27 cellular contexts compared by ENCODE assay signal in genomic region chr2:221228214-221228769, GRCh38.
"Had no signal": no experiment of that assay in that cellular context is flagged by ENCODE, and none has a peak within 500 bp of the region (broad histone marks: within the 10 kb centered on the region; RNA-seq: fewer than 3 reads in every experiment).

No MANE protein-coding gene starts in this region.

- H3K36me3 ChIP-seq: adrenal gland, brain microvascular endothelial cell, right lobe of liver, upper lobe of left lung had no signal

- H3K27me3 Mint-ChIP-seq: activated naive CD8-positive, alpha-beta T cell treated with anti-CD3 and anti-CD28 coated beads for 36 hours had no signal

- ATAC-seq: natural killer cell; right lobe of liver; stimulated activated naive CD8-positive, alpha-beta T cell treated with anti-CD3 and anti-CD28 coated beads, Interleukin-15, Interleukin-2, amounts not matched to agents 100 U/mL and 50 U/mL, for 24 hours had no signal

- H3K4me3 ChIP-seq: adrenal gland, lung, right lobe of liver, upper lobe of left lung had no signal

- H3K27ac ChIP-seq: brain microvascular endothelial cell, epithelial cell of prostate, right lobe of liver, upper lobe of left lung, VCaP had no signal

- H3K4me1 Mint-ChIP-seq: activated naive CD8-positive, alpha-beta T cell treated with anti-CD3 and anti-CD28 coated beads for 36 hours; immature natural killer cell; natural killer cell had no signal

- H3K36me3 Mint-ChIP-seq: activated naive CD8-positive, alpha-beta T cell treated with anti-CD3 and anti-CD28 coated beads for 36 hours; immature natural killer cell; natural killer cell had no signal

- H3K27me3 ChIP-seq: adrenal gland, brain microvascular endothelial cell, right lobe of liver, upper lobe of left lung had no signal

- H3K27ac Mint-ChIP-seq: activated naive CD8-positive, alpha-beta T cell treated with anti-CD3 and anti-CD28 coated beads for 36 hours; immature natural killer cell; natural killer cell; T-helper 1 cell treated with Interleukin-12 subunit alpha and Interleukin-12 subunit beta and Interleukin-4 antibody, amounts not matched to agents 30 μg/mL and 1 μg/mL, for 36 hours had no signal

- DNase-seq: activated CD4-positive, alpha-beta T cell treated with anti-CD3 and anti-CD28 coated beads for 4 hours; activated CD4-positive, alpha-beta T cell treated with anti-CD3 and anti-CD28 coated beads, Interleukin-2, amount 50 U/mL, for 4 hours; activated effector memory CD4-positive, alpha-beta T cell treated with Interleukin-2 at 50 U/mL for 16 hours; activated naive CD4-positive, alpha-beta T cell treated with Interleukin-2 at 50 U/mL for 16 hours; activated naive CD8-positive, alpha-beta T cell treated with anti-CD3 and anti-CD28 coated beads for 36 hours; activated T-cell treated with anti-CD3 and anti-CD28 coated beads for 4 hours; adrenal gland; brain microvascular endothelial cell; caudate nucleus; dermis blood vessel endothelial cell; effector CD4-positive, alpha-beta T cell; hypothalamus; immature natural killer cell; kidney; mesendoderm; natural killer cell; posterior cingulate gyrus; right lobe of liver; stimulated activated CD4-positive, alpha-beta T cell treated with anti-CD3 and anti-CD28 coated beads, Interleukin-4, amount 100 ng/mL, for 1 hour; stimulated activated naive CD8-positive, alpha-beta T cell treated with anti-CD3 and anti-CD28 coated beads, Interleukin-15, Interleukin-2, amounts not matched to agents 100 U/mL and 50 U/mL, for 24 hours; SW 1271; T-helper 9 cell; upper lobe of left lung had no signal

- H3K9me3 Mint-ChIP-seq: activated naive CD8-positive, alpha-beta T cell treated with anti-CD3 and anti-CD28 coated beads for 36 hours; immature natural killer cell; natural killer cell; T-helper 1 cell treated with Interleukin-12 subunit alpha and Interleukin-12 subunit beta and Interleukin-4 antibody, amounts not matched to agents 30 μg/mL and 1 μg/mL, for 36 hours had no signal

- H3K4me3 Mint-ChIP-seq: activated naive CD8-positive, alpha-beta T cell treated with anti-CD3 and anti-CD28 coated beads for 36 hours; immature natural killer cell; natural killer cell; T-helper 1 cell treated with Interleukin-12 subunit alpha and Interleukin-12 subunit beta and Interleukin-4 antibody, amounts not matched to agents 30 μg/mL and 1 μg/mL, for 36 hours had no signal

- H3K9me3 ChIP-seq: adrenal gland, right lobe of liver, upper lobe of left lung had no signal

- H3K4me1 ChIP-seq: adrenal gland, right lobe of liver had no signal
